Comparison of ENCODE assay signal across 20 cellular contexts in the genomic region with DNA sequence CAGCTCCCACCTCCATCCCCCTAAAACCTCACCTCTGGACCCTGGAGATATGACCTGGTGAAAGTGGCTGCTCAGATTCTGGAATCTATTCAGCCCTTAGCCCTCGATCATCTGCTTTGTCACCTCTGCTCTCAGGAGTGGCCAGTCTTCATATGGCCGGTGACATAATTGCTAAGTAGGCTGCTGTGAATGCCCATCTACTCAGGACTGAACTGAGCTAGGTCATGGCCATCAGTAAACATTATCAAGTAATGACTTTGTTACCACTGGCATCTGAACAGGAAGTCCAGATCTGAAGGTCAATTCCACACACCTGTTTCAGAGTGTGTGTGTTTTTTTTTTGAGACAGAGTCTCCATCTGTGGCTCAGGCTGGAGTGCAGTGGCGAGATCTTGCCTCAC.
"Had no signal": no experiment of that assay in that cellular context is flagged by ENCODE, and none has a peak within 500 bp of the region (broad histone marks: within the 10 kb centered on the region; RNA-seq: fewer than 3 reads in every experiment).

No MANE protein-coding gene starts in this region.

- H3K4me3 Mint-ChIP-seq: natural killer cell treated with Interleukin-12 subunit alpha and Interleukin-12 subunit beta and Interleukin-15 and Interleukin-18, amount 100 ng/mL, for 72 hours; neural progenitor cell; type B pancreatic cell had no signal

- H3K27ac ChIP-seq: hepatocyte, neural progenitor cell, ovary, right atrium auricular region, suprapubic skin, thyroid gland had no signal

- H3K27ac Mint-ChIP-seq: neural progenitor cell, type B pancreatic cell had no signal

- H3K9me3 Mint-ChIP-seq: natural killer cell treated with Interleukin-12 subunit alpha and Interleukin-12 subunit beta and Interleukin-15 and Interleukin-18, amount 100 ng/mL, for 72 hours; neural progenitor cell; type B pancreatic cell had no signal

- FAIRE-seq: colon, urothelium cell line had no signal

- ATAC-seq: left lobe of liver; natural killer cell treated with Interleukin-12 subunit alpha and Interleukin-12 subunit beta and Interleukin-15 and Interleukin-18, amount 100 ng/mL, for 72 hours had no signal

- DNase-seq: dermis blood vessel endothelial cell; erythroblast; foreskin melanocyte; head of caudate nucleus; mammary epithelial cell; nucleus accumbens; ovary; stimulated activated CD4-positive, alpha-beta T cell treated with anti-CD3 and anti-CD28 coated beads, Interleukin-2, amount 100 ng/mL, for 48 hours; stimulated activated naive CD4-positive, alpha-beta T cell treated with Interleukin-2 at 50 U/mL for 16 hours; thyroid gland had no signal

- H3K9me3 ChIP-seq: ovary, right atrium auricular region, suprapubic skin, thyroid gland had no signal

- H3K27me3 ChIP-seq: hepatocyte, neural progenitor cell, ovary, right atrium auricular region, suprapubic skin, thyroid gland had no signal

- H3K36me3 Mint-ChIP-seq: natural killer cell treated with Interleukin-12 subunit alpha and Interleukin-12 subunit beta and Interleukin-15 and Interleukin-18, amount 100 ng/mL, for 72 hours; neural progenitor cell had no signal

- H3K36me3 ChIP-seq: neural progenitor cell, ovary, right atrium auricular region had no signal

- H3K4me3 ChIP-seq: hepatocyte, neural progenitor cell, ovary, right atrium auricular region, smooth muscle cell, suprapubic skin, thyroid gland had no signal

- H3K4me1 Mint-ChIP-seq: neural progenitor cell had no signal

- H3K4me1 ChIP-seq: neural progenitor cell, right atrium auricular region, suprapubic skin, thyroid gland had no signal
